Comparison of ENCODE assay signal across 1 cellular context in genomic region chr6:56021943-56022342, GRCh38.
TF ChIP-seq lines count a peak whose summit lies in the region.

No MANE protein-coding gene starts in this region.

TF ChIP-seq in GM23338, 12 proteins besides CTCF, POLR2A, EP300 and RAD21:
- TF ChIP-seq ZNF462 (CRISPR knock-in tag; IDR thresholded peaks at IDR 0.05) (no peak), POLR2AphosphoS5 (IDR thresholded peaks at IDR 0.05; ENCODE audit: low read depth) (no peak), EZH2 (IDR thresholded peaks at IDR 0.05; ENCODE audit: low read depth, unreplicated experiment) (no peak)
